ENCODE assay signal across 8 cellular contexts in the genomic region with DNA sequence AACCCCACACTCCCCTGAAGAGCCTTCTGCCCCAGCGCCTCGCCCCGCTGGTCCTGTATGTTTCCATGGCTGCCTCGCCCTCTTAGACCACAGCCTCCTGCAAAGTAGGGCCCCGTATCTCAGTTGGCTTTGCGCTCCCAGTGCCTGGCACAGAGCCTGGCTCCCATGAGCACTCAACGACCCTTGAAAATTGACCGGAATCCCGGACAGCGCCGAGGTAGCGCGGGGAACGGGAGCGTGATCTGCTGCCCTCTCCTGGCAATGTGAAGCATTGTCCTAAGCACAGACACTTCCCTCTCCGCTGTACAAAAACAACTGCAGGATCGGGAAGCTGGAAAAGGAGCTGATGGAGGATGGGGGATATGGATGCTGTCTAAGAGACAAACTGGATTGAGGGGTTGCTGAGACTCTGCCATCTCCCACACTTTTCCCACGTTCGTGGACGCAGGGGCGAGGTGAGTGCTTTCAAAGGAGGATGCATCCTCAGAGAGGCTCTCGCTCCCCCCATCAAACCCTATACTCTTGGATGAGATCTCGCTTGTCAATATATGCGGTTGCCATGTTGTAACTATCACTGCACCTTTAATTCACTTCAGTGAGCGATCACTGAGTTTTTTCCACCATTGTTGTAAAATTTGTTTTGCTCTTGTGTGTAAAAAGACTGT. TPM values are rescaled to one million over a fixed set of nuclear protein-coding genes. Genes with fewer than 3 reads are reported as not detected.
DNase-seq lines count a peak whose midpoint lies in the region; ATAC-seq and TF ChIP-seq lines count a peak whose summit lies in the region.

No MANE protein-coding gene starts in this region.

- no peaks in the 10 kb centered on the region for H3K9me3 Mint-ChIP-seq in activated B cell treated with CpG ODN at 0.5 μM for 24 hours

- DNase-seq in NCI-H187 (lab: John Stamatoyannopoulos, UW) (peak; percentile 12 to 51), NCI-H187 treated with DMSO at 0.1 percent for 48 hours (lab: John Stamatoyannopoulos, UW) (no peak), NCI-H2029 treated with DMSO at 0.1 percent for 48 hours (lab: John Stamatoyannopoulos, UW) (peak; percentile 39), activated B cell treated with CpG ODN at 0.5 μM for 24 hours (peak; percentile 43), choroid plexus epithelial cell (ENCODE audit: low read depth) (peak; percentile 58), left colon (peak in 1 of 2 donors; percentile 66)
- DNase-seq in stimulated activated CD4-positive, alpha-beta T cell treated with anti-CD3 and anti-CD28 coated beads, Interleukin-2, amount 100 ng/mL, for 24 hours, result peak; percentile 58 to 62

- H3K36me3 Mint-ChIP-seq in activated B cell treated with CpG ODN at 0.5 μM for 24 hours (ENCODE audit: low read depth), result no peaks in the 10 kb centered on the region

- ATAC-seq in activated B cell treated with CpG ODN at 0.5 μM for 24 hours (ENCODE audit: low read depth), result peak; percentile 92
- ATAC-seq in left colon, result peak; percentile 87
- no peak for ATAC-seq in HG02852 (IDR thresholded peaks at IDR 0.05; ENCODE audit: unreplicated experiment)

- POLR2A ChIA-PET in activated B cell treated with CpG ODN at 0.5 μM for 24 hours (lab: Charles Lee), result interaction anchor here (0.8 to 1.0 kb wide), 2 partner anchors 11 to 12 kb away, joined by 3 to 4 read pairs; a partner anchor contains a TSS

- H3K4me3 Mint-ChIP-seq in activated B cell treated with CpG ODN at 0.5 μM for 24 hours, result peak overlapping the region; percentile 85

- no peak overlapping the region for H3K27ac Mint-ChIP-seq in activated B cell treated with CpG ODN at 0.5 μM for 24 hours

- H3K4me1 Mint-ChIP-seq in activated B cell treated with CpG ODN at 0.5 μM for 24 hours, result peaks cover 9% of the 10 kb centered on the region

- TF ChIP-seq CTCF in activated B cell treated with CpG ODN at 0.5 μM for 24 hours (IDR thresholded peaks at IDR 0.05), result no peak
- peak; percentile 94 for TF ChIP-seq CTCF in choroid plexus epithelial cell (conservative IDR thresholded peaks at IDR 0.05; ENCODE audit: low read depth, low read length)

- H3K27me3 Mint-ChIP-seq in activated B cell treated with CpG ODN at 0.5 μM for 24 hours, result peaks cover 17% of the 10 kb centered on the region

- intact Hi-C loops in activated B cell treated with CpG ODN at 0.5 μM for 24 hours (cut with micrococcal nuclease) (loop anchor here (1.0 to 10.0 kb wide), 3 partner anchors 101 to 987 kb away; no protein-coding TSS in a partner anchor), left colon (cut with DNase I, micrococcal nuclease) (loop anchor here in 1 of 2 donors (5.0 kb wide), 1 partner anchor 42 kb away; no protein-coding TSS in a partner anchor)

- CTCF ChIA-PET in activated B cell treated with CpG ODN at 0.5 μM for 24 hours (lab: Charles Lee), result interaction anchor here (0.7 to 2.0 kb wide), 6 partner anchors 13 to 988 kb away, joined by 3 to 11 read pairs (median 4); no protein-coding TSS in a partner anchor

- no peak overlapping the region for H3K4me3 ChIP-seq in choroid plexus epithelial cell (ENCODE audit: low read depth, low read length)

RNA-seq across cellular contexts. Expression of a gene that starts 10.7 kb away (rescaled TPM):
- total RNA-seq in activated B cell treated with CpG ODN at 0.5 μM for 24 hours (90.5 and 94.7 TPM in 2 replicates), left colon (10 to 100 TPM; 66.3 to 67.9 TPM)

RNA-seq across cellular contexts. Expression of a gene that starts 28.4 kb away (rescaled TPM):
- total RNA-seq in activated B cell treated with CpG ODN at 0.5 μM for 24 hours (90.1 and 90.6 TPM in 2 replicates), left colon (10 to 100 TPM; 31.3 to 31.8 TPM)

RNA-seq across cellular contexts. Expression of a gene that starts 50.8 kb away (rescaled TPM):
- total RNA-seq in activated B cell treated with CpG ODN at 0.5 μM for 24 hours (not detected in 2 replicates), left colon (1 to 10 TPM; 1.2 to 1.8 TPM)
